ENCODE assay signal across 23 cellular contexts in genomic region chr22:27630754-27631153, GRCh38.
"Had no signal": no experiment of that assay in that cellular context is flagged by ENCODE, and none has a peak within 500 bp of the region (broad histone marks: within the 10 kb centered on the region; RNA-seq: fewer than 3 reads in every experiment).

No MANE protein-coding gene starts in this region.

- H3K4me3 Mint-ChIP-seq: activated naive CD8-positive, alpha-beta T cell treated with anti-CD3 and anti-CD28 coated beads, Interleukin-2, amount 10 ng/mL, durations not matched to agents 7 days and 5 days; central memory CD8-positive, alpha-beta T cell; memory B cell; naive B cell; stimulated activated naive B cell treated with anti-CD40 and anti-IgM and Interleukin-4, amounts not matched to agents 10 μg/mL and 1 μg/mL and 100 μg/mL, for 72 hours; T-helper 1 cell treated with Interleukin-12 subunit alpha and Interleukin-12 subunit beta and Interleukin-4 antibody, amounts not matched to agents 30 μg/mL and 1 μg/mL, for 36 hours had no signal

- H3K36me3 ChIP-seq: breast epithelium, colonic mucosa, gastroesophageal sphincter, heart left ventricle, transverse colon had no signal

- H3K9me3 ChIP-seq: breast epithelium, colonic mucosa, gastroesophageal sphincter, heart left ventricle, mucosa of descending colon, transverse colon had no signal

- H3K36me3 Mint-ChIP-seq: activated naive CD8-positive, alpha-beta T cell treated with anti-CD3 and anti-CD28 coated beads, Interleukin-2, amount 10 ng/mL, durations not matched to agents 7 days and 5 days; memory B cell; naive B cell; stimulated activated naive B cell treated with anti-CD40 and anti-IgM and Interleukin-4, amounts not matched to agents 10 μg/mL and 1 μg/mL and 100 μg/mL, for 72 hours had no signal

- DNase-seq: activated CD4-positive, alpha-beta T cell treated with anti-CD3 and anti-CD28 coated beads for 4 hours; activated CD4-positive, alpha-beta T cell treated with anti-CD3 and anti-CD28 coated beads, Interleukin-2, amount 50 U/mL, for 48 hours; activated CD4-positive, CD25-positive, alpha-beta regulatory T cell; activated CD8-positive, alpha-beta memory T cell treated with anti-CD3 and anti-CD28 coated beads, Interleukin-2, amount 50 U/mL, for 48 hours; activated naive CD4-positive, alpha-beta T cell treated with Interleukin-2 at 50 U/mL for 16 hours; activated naive CD8-positive, alpha-beta T cell treated with anti-CD3 and anti-CD28 coated beads, Interleukin-2, amount 10 ng/mL, durations not matched to agents 7 days and 5 days; activated T-cell treated with anti-CD3 and anti-CD28 coated beads, Interleukin-2, amount 50 U/mL, for 48 hours; amniotic stem cell; colonic mucosa; heart left ventricle; mucosa of descending colon; naive B cell; stimulated activated CD4-positive, alpha-beta T cell treated with anti-CD3 and anti-CD28 coated beads, Interleukin-2, amount 100 ng/mL, for 48 hours; stimulated activated CD8-positive, alpha-beta memory T cell treated with anti-CD3 and anti-CD28 coated beads, Interleukin-4, amount 100 ng/mL, for 48 hours; stimulated activated naive B cell treated with anti-CD40 and anti-IgM and Interleukin-4, amounts not matched to agents 10 μg/mL and 1 μg/mL and 100 μg/mL, for 72 hours; transverse colon had no signal

- ATAC-seq: gastroesophageal sphincter; heart left ventricle; mucosa of descending colon; stimulated activated naive B cell treated with anti-CD40 and anti-IgM and Interleukin-4, amounts not matched to agents 10 μg/mL and 1 μg/mL and 100 μg/mL, for 72 hours had no signal

- H3K27ac ChIP-seq: breast epithelium, colonic mucosa, epithelial cell of prostate, gastroesophageal sphincter, heart left ventricle, transverse colon had no signal

- H3K4me1 ChIP-seq: breast epithelium, colonic mucosa, transverse colon had no signal

- H3K27ac Mint-ChIP-seq: activated naive CD8-positive, alpha-beta T cell treated with anti-CD3 and anti-CD28 coated beads, Interleukin-2, amount 10 ng/mL, durations not matched to agents 7 days and 5 days; memory B cell; progenitor cell of endocrine pancreas; stimulated activated naive B cell treated with anti-CD40 and anti-IgM and Interleukin-4, amounts not matched to agents 10 μg/mL and 1 μg/mL and 100 μg/mL, for 72 hours; T-helper 1 cell treated with Interleukin-12 subunit alpha and Interleukin-12 subunit beta and Interleukin-4 antibody, amounts not matched to agents 30 μg/mL and 1 μg/mL, for 36 hours had no signal

- H3K4me3 ChIP-seq: breast epithelium, colonic mucosa, gastroesophageal sphincter, heart left ventricle, mucosa of descending colon, transverse colon had no signal

- H3K9me3 Mint-ChIP-seq: central memory CD8-positive, alpha-beta T cell; T-helper 1 cell treated with Interleukin-12 subunit alpha and Interleukin-12 subunit beta and Interleukin-4 antibody, amounts not matched to agents 30 μg/mL and 1 μg/mL, for 36 hours had no signal

- H3K27me3 ChIP-seq: breast epithelium, gastroesophageal sphincter, heart left ventricle had no signal

- H3K4me1 Mint-ChIP-seq: activated naive CD8-positive, alpha-beta T cell treated with anti-CD3 and anti-CD28 coated beads, Interleukin-2, amount 10 ng/mL, durations not matched to agents 7 days and 5 days; central memory CD8-positive, alpha-beta T cell; memory B cell; naive B cell; stimulated activated naive B cell treated with anti-CD40 and anti-IgM and Interleukin-4, amounts not matched to agents 10 μg/mL and 1 μg/mL and 100 μg/mL, for 72 hours had no signal
